15 cellular contexts compared by ENCODE assay signal in the genomic region with DNA sequence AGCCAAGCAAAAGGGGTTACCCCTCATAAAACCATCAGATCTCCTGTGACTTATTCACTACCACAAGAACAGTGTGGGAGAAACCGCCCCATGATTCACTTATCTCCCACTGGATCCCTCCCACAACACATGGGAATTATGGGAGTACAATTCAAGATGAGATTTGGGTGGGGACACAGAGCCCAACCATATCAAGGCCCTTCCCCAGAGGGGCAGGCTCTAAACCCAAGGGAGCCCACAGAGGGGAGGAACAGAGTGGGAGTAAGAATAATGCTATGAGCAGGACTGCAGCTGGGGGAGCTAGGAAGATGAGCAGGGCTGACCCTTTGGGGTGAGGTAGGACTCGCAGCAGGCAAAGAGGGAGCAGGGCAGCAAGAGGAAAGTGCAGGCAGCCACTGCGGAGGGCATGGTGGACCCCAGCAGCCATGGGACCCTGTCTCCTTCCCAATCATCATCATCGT. TPM values are rescaled to one million over a fixed set of nuclear protein-coding genes. Genes with fewer than 3 reads are reported as not detected.
DNase-seq lines count a peak whose midpoint lies in the region; ATAC-seq and TF ChIP-seq lines count a peak whose summit lies in the region.
"Had no signal": no experiment of that assay in that cellular context is flagged by ENCODE, and none has a peak within 500 bp of the region (broad histone marks: within the 10 kb centered on the region; RNA-seq: fewer than 3 reads in every experiment).

No MANE protein-coding gene starts in this region.

- H3K9me3 Mint-ChIP-seq in activated naive CD8-positive, alpha-beta T cell treated with anti-CD3 and anti-CD28 coated beads, Interleukin-2, amount 50 U/mL, for 24 hours, result no peaks in the 10 kb centered on the region
- H3K9me3 Mint-ChIP-seq in neural crest cell, result no peaks in the 10 kb centered on the region

- H3K27me3 ChIP-seq in left ventricle myocardium inferior (ENCODE audit: low read depth) (no peaks in the 10 kb centered on the region), right cardiac atrium (ENCODE audit: control insufficient read depth, insufficient read depth) (no peaks in the 10 kb centered on the region)

- H3K4me1 Mint-ChIP-seq in activated naive CD8-positive, alpha-beta T cell treated with anti-CD3 and anti-CD28 coated beads, Interleukin-2, amount 50 U/mL, for 24 hours, result peaks cover 41% of the 10 kb centered on the region
- peaks cover 39% of the 10 kb centered on the region for H3K4me1 Mint-ChIP-seq in neural crest cell

- H3K27ac Mint-ChIP-seq in activated naive CD8-positive, alpha-beta T cell treated with anti-CD3 and anti-CD28 coated beads, Interleukin-2, amount 50 U/mL, for 24 hours, result peak overlapping the region; percentile 60
- no peak overlapping the region for H3K27ac Mint-ChIP-seq in neural crest cell (ENCODE audit: unreplicated experiment)
- H3K27ac Mint-ChIP-seq: H9 had no signal

- peaks cover 4% of the 10 kb centered on the region for H3K9me3 ChIP-seq in left ventricle myocardium inferior (replicated peaks)
- H3K9me3 ChIP-seq in right cardiac atrium (ENCODE audit: control insufficient read depth, low read length), result no peaks in the 10 kb centered on the region
- H3K9me3 ChIP-seq: SK-N-SH had no signal

- peaks cover 19% of the 10 kb centered on the region for H3K36me3 Mint-ChIP-seq in activated naive CD8-positive, alpha-beta T cell treated with anti-CD3 and anti-CD28 coated beads, Interleukin-2, amount 50 U/mL, for 24 hours (ENCODE audit: low read depth)
- no peaks in the 10 kb centered on the region for H3K36me3 Mint-ChIP-seq in neural crest cell (ENCODE audit: low read depth)

- H3K27me3 Mint-ChIP-seq in activated naive CD8-positive, alpha-beta T cell treated with anti-CD3 and anti-CD28 coated beads, Interleukin-2, amount 50 U/mL, for 24 hours, result no peaks in the 10 kb centered on the region
- no peaks in the 10 kb centered on the region for H3K27me3 Mint-ChIP-seq in neural crest cell (ENCODE audit: low read depth)

- intact Hi-C loops in left ventricle myocardium inferior (cut with micrococcal nuclease), result loop anchor here (5.0 kb wide), 1 partner anchor 288 kb away; no protein-coding TSS in a partner anchor
- intact Hi-C loops in right cardiac atrium (cut with DNase I), result loop anchor here (5.0 to 10.0 kb wide), 6 partner anchors 80 to 478 kb away; a partner anchor contains a TSS

- H3K4me3 ChIP-seq in left ventricle myocardium inferior, result no peak overlapping the region
- no peak overlapping the region for H3K4me3 ChIP-seq in right cardiac atrium (ENCODE audit: low read length)

- TF ChIP-seq CTCF in left ventricle myocardium inferior (IDR thresholded peaks at IDR 0.05; ENCODE audit: borderline replicate concordance), result no peak
- no peak for TF ChIP-seq CTCF in neural crest cell (conservative IDR thresholded peaks at IDR 0.05)

- no peak for ATAC-seq in right cardiac atrium
- ATAC-seq in activated naive CD8-positive, alpha-beta T cell treated with anti-CD3 and anti-CD28 coated beads, Interleukin-2, amount 50 U/mL, for 24 hours, result peak; percentile 13
- no peak for ATAC-seq in HG03571 (IDR thresholded peaks at IDR 0.05; ENCODE audit: unreplicated experiment)
- ATAC-seq in HG02798 (IDR thresholded peaks at IDR 0.05; ENCODE audit: poor library complexity, unreplicated experiment), result no peak

- H3K36me3 ChIP-seq in left ventricle myocardium inferior, result no peaks in the 10 kb centered on the region

- H3K27ac ChIP-seq in left ventricle myocardium inferior (replicated peaks), result peak overlapping the region; percentile 69
- no peak overlapping the region for H3K27ac ChIP-seq in right cardiac atrium (ENCODE audit: low read length)

- 96% methylated on average over 4 of the region's 4 CpGs for WGBS in right cardiac atrium

- DNase-seq in left ventricle myocardium inferior (no peak), right cardiac atrium (no peak), neural crest cell (ENCODE audit: low read depth, low spot score) (peak; percentile 0), ureter (ENCODE audit: low spot score) (peak; percentile 26), NOMO-1 treated with dmso at 0.1 percent for 144 hours (lab: John Stamatoyannopoulos, UW; ENCODE audit: unreplicated experiment) (no peak)
- DNase-seq in activated naive CD8-positive, alpha-beta T cell treated with anti-CD3 and anti-CD28 coated beads, Interleukin-2, amount 50 U/mL, for 24 hours, result no peak
- DNase-seq: amniotic stem cell; EL; NCI-H2107; NK-92 treated with Interleukin-12 subunit alpha and Interleukin-12 subunit beta, amount 100 ng/mL, for 24 hours; SK-N-SH; stimulated activated CD4-positive, alpha-beta T cell treated with anti-CD3 and anti-CD28 coated beads, Interleukin-2, amount 100 ng/mL, for 48 hours had no signal

- H3K4me1 ChIP-seq in left ventricle myocardium inferior (peaks cover 71% of the 10 kb centered on the region), right cardiac atrium (ENCODE audit: control insufficient read depth, insufficient read depth, low read length) (peaks cover 13% of the 10 kb centered on the region)

- no peak overlapping the region for H3K4me3 Mint-ChIP-seq in activated naive CD8-positive, alpha-beta T cell treated with anti-CD3 and anti-CD28 coated beads, Interleukin-2, amount 50 U/mL, for 24 hours
- H3K4me3 Mint-ChIP-seq in neural crest cell, result no peak overlapping the region
- H3K4me3 Mint-ChIP-seq: H9 had no signal

RNA-seq across cellular contexts. Expression of a gene that starts 59.3 kb away (rescaled TPM):
- total RNA-seq in left ventricle myocardium inferior, result 49.6 TPM
- total RNA-seq in right cardiac atrium, result 10 to 100 TPM; 16.7 to 33.6 (median 27.3) TPM
- 23.8 TPM for polyA plus RNA-seq in right cardiac atrium
- 10.3 and 14.1 TPM in 2 replicates for total RNA-seq in neural crest cell
- total RNA-seq in ureter, result 148 TPM

Comparison
In these comparisons a context has a peak if more than half of its experiments do, and no peak if none do; other contexts are left out.
1. DNase-seq: peak in neural crest cell (single experiment) and ureter (single experiment); none in left ventricle myocardium inferior (single experiment), right cardiac atrium (0 of 3), activated naive CD8-positive, alpha-beta T cell treated with anti-CD3 and anti-CD28 coated beads, Interleukin-2, amount 50 U/mL, for 24 hours (single experiment) and NOMO-1 treated with dmso at 0.1 percent for 144 hours (single experiment).